16 cellular contexts compared by ENCODE assay signal in genomic region chr3:177420643-177421042, GRCh38.
DNase-seq lines count a peak whose midpoint lies in the region; ATAC-seq and TF ChIP-seq lines count a peak whose summit lies in the region.
"Had no signal": no experiment of that assay in that cellular context is flagged by ENCODE, and none has a peak within 500 bp of the region (broad histone marks: within the 10 kb centered on the region; RNA-seq: fewer than 3 reads in every experiment).

No MANE protein-coding gene starts in this region.

- H3K27ac Mint-ChIP-seq in activated T-cell treated with anti-CD3 and anti-CD28 coated beads, Interleukin-2, amount 50 U/mL, for 72 hours = peak overlapping the region; percentile 9
- H3K27ac Mint-ChIP-seq in stimulated activated effector memory CD8-positive, alpha-beta T cell treated with anti-CD3 and anti-CD28 coated beads, Interleukin-12 subunit alpha, Interleukin-12 subunit beta, amount 100 ng/mL, for 72 hours = peak overlapping the region; percentile 77
- H3K27ac Mint-ChIP-seq: GM23338 had no signal

- TF ChIP-seq CTCF in OCI-LY3 (IDR thresholded peaks at IDR 0.05; ENCODE audit: low read depth, low read length) (no peak), fibroblast of lung (conservative IDR thresholded peaks at IDR 0.05 in 1 of 2, IDR thresholded peaks at IDR 0.05 in 1 of 2; ENCODE audit: low read depth in 1 of 2, low read length in 2 of 2) (no peak)

- H3K4me2 ChIP-seq in OCI-LY3 (ENCODE audit: low read length) (peak overlapping the region; percentile 81), fibroblast of lung (ENCODE audit: extremely low read depth, insufficient read depth, low read length) (no peak overlapping the region)
- H3K4me2 ChIP-seq: GM23338 had no signal

- peaks cover 67% of the 10 kb centered on the region for H3K4me1 ChIP-seq in OCI-LY3 (ENCODE audit: low read length)
- peaks cover 2% of the 10 kb centered on the region for H3K4me1 ChIP-seq in fibroblast of lung (ENCODE audit: control insufficient read depth, extremely low read depth, insufficient read depth, low read length)
- H3K4me1 ChIP-seq: upper lobe of right lung had no signal

- no peak for DNase-seq in activated T-cell treated with anti-CD3 and anti-CD28 coated beads, Interleukin-2, amount 50 U/mL, for 72 hours
- no peak for DNase-seq in activated T-cell treated with anti-CD3 and anti-CD28 coated beads, Interleukin-2, amount 50 U/mL, for 4 hours
- DNase-seq in fibroblast of lung (ENCODE audit: low read depth in 2 of 2) (peak; percentile 74 to 89), LoVo (ENCODE audit: low spot score) (no peak), NCI-H128 (lab: John Stamatoyannopoulos, UW; ENCODE audit: unreplicated experiment) (no peak), CD1c-positive myeloid dendritic cell (ENCODE audit: extremely low spot score) (no peak)
- DNase-seq in stimulated activated effector memory CD8-positive, alpha-beta T cell treated with anti-CD3 and anti-CD28 coated beads, Interleukin-12 subunit alpha, Interleukin-12 subunit beta, amount 100 ng/mL, for 72 hours (ENCODE audit: low spot score in 2 of 2) = no peak
- DNase-seq: ACHN, DMS79, NCI-H345, occipital lobe, OCI-M1, upper lobe of right lung had no signal

- H3K27me3 ChIP-seq in OCI-LY3 (ENCODE audit: low read depth, low read length) (no peaks in the 10 kb centered on the region), fibroblast of lung (ENCODE audit: control insufficient read depth, insufficient read depth, low read length) (no peaks in the 10 kb centered on the region)
- H3K27me3 ChIP-seq: upper lobe of right lung had no signal

- peaks cover 2% of the 10 kb centered on the region for H3K36me3 ChIP-seq in OCI-LY3 (replicated peaks; ENCODE audit: low read depth, low read length)
- no peaks in the 10 kb centered on the region for H3K36me3 ChIP-seq in fibroblast of lung (ENCODE audit: control insufficient read depth, insufficient read depth, low read length)
- H3K36me3 ChIP-seq: upper lobe of right lung had no signal

- H3K9me3 Mint-ChIP-seq in activated T-cell treated with anti-CD3 and anti-CD28 coated beads, Interleukin-2, amount 50 U/mL, for 72 hours = no peaks in the 10 kb centered on the region
- H3K9me3 Mint-ChIP-seq in activated T-cell treated with anti-CD3 and anti-CD28 coated beads, Interleukin-2, amount 50 U/mL, for 4 hours = no peaks in the 10 kb centered on the region
- no peaks in the 10 kb centered on the region for H3K9me3 Mint-ChIP-seq in stimulated activated effector memory CD8-positive, alpha-beta T cell treated with anti-CD3 and anti-CD28 coated beads, Interleukin-12 subunit alpha, Interleukin-12 subunit beta, amount 100 ng/mL, for 72 hours
- H3K9me3 Mint-ChIP-seq: GM23338 had no signal

- H3K36me3 Mint-ChIP-seq in activated T-cell treated with anti-CD3 and anti-CD28 coated beads, Interleukin-2, amount 50 U/mL, for 72 hours (ENCODE audit: insufficient read depth in 2 of 2) = peaks cover 0 to 2% of the 10 kb centered on the region in 2 donors
- no peaks in the 10 kb centered on the region for H3K36me3 Mint-ChIP-seq in activated T-cell treated with anti-CD3 and anti-CD28 coated beads, Interleukin-2, amount 50 U/mL, for 4 hours (ENCODE audit: insufficient read depth)
- peaks cover 8% of the 10 kb centered on the region for H3K36me3 Mint-ChIP-seq in stimulated activated effector memory CD8-positive, alpha-beta T cell treated with anti-CD3 and anti-CD28 coated beads, Interleukin-12 subunit alpha, Interleukin-12 subunit beta, amount 100 ng/mL, for 72 hours

- H3K4me3 ChIP-seq in OCI-LY3 (ENCODE audit: low read length) (peak overlapping the region; percentile 58), fibroblast of lung (replicated peaks in 1 of 4; ENCODE audit: control extremely low read depth in 1 of 4, insufficient read depth in 1 of 4, low read depth in 3 of 4, low read length in 4 of 4) (no peak overlapping the region)
- H3K4me3 ChIP-seq: GM23338, lung, upper lobe of right lung had no signal

- H3K9ac ChIP-seq in OCI-LY3 (ENCODE audit: low read length) = peak overlapping the region; percentile 55
- H3K9ac ChIP-seq in fibroblast of lung (ENCODE audit: insufficient read depth, low read length) = no peak overlapping the region

- no peak overlapping the region; the same call in 1 of the 2 replicates for H2AFZ ChIP-seq in OCI-LY3 (ENCODE audit: low read depth, low read length)
- H2AFZ ChIP-seq in fibroblast of lung (ENCODE audit: low read length) = no peak overlapping the region

- H3K4me1 Mint-ChIP-seq in activated T-cell treated with anti-CD3 and anti-CD28 coated beads, Interleukin-2, amount 50 U/mL, for 72 hours (ENCODE audit: low read depth) = peaks cover 57% of the 10 kb centered on the region
- peaks cover 20% of the 10 kb centered on the region for H3K4me1 Mint-ChIP-seq in activated T-cell treated with anti-CD3 and anti-CD28 coated beads, Interleukin-2, amount 50 U/mL, for 4 hours (ENCODE audit: low read depth)
- peaks cover 28% of the 10 kb centered on the region for H3K4me1 Mint-ChIP-seq in stimulated activated effector memory CD8-positive, alpha-beta T cell treated with anti-CD3 and anti-CD28 coated beads, Interleukin-12 subunit alpha, Interleukin-12 subunit beta, amount 100 ng/mL, for 72 hours

- H4K20me1 ChIP-seq in OCI-LY3 (ENCODE audit: insufficient read depth, low read length) (no peaks in the 10 kb centered on the region), fibroblast of lung (ENCODE audit: control insufficient read depth, extremely low read depth, insufficient read depth, low read length) (no peaks in the 10 kb centered on the region)

- H3K79me2 ChIP-seq in OCI-LY3 (ENCODE audit: low read length) = no peaks in the 10 kb centered on the region
- no peaks in the 10 kb centered on the region for H3K79me2 ChIP-seq in fibroblast of lung (ENCODE audit: control insufficient read depth, insufficient read depth, low read length)

- H3K27ac ChIP-seq in OCI-LY3 (ENCODE audit: low read length) (peak overlapping the region; percentile 81), fibroblast of lung (ENCODE audit: insufficient read depth, low read length) (no peak overlapping the region)
- H3K27ac ChIP-seq: upper lobe of right lung had no signal

- no peak for ATAC-seq in activated T-cell treated with anti-CD3 and anti-CD28 coated beads, Interleukin-2, amount 50 U/mL, for 72 hours (replicated peaks in 1 of 2)
- no peak for ATAC-seq in activated T-cell treated with anti-CD3 and anti-CD28 coated beads, Interleukin-2, amount 50 U/mL, for 4 hours
- no peak for ATAC-seq in stimulated activated effector memory CD8-positive, alpha-beta T cell treated with anti-CD3 and anti-CD28 coated beads, Interleukin-12 subunit alpha, Interleukin-12 subunit beta, amount 100 ng/mL, for 72 hours
- ATAC-seq: GM23338 had no signal

- H3K9me3 ChIP-seq in OCI-LY3 (ENCODE audit: insufficient read depth, low read length) (peaks cover under 1% of the 10 kb centered on the region; the same call in 1 of the 2 replicates), fibroblast of lung (ENCODE audit: control insufficient read depth, insufficient read depth, low read depth, low read length) (no peaks in the 10 kb centered on the region)
- H3K9me3 ChIP-seq: upper lobe of right lung had no signal

- H3K4me3 Mint-ChIP-seq in activated T-cell treated with anti-CD3 and anti-CD28 coated beads, Interleukin-2, amount 50 U/mL, for 72 hours = peak overlapping the region; percentile 66 to 67
- no peak overlapping the region for H3K4me3 Mint-ChIP-seq in activated T-cell treated with anti-CD3 and anti-CD28 coated beads, Interleukin-2, amount 50 U/mL, for 4 hours
- H3K4me3 Mint-ChIP-seq in stimulated activated effector memory CD8-positive, alpha-beta T cell treated with anti-CD3 and anti-CD28 coated beads, Interleukin-12 subunit alpha, Interleukin-12 subunit beta, amount 100 ng/mL, for 72 hours = peak overlapping the region; percentile 12
- H3K4me3 Mint-ChIP-seq: GM23338 had no signal

- H3K27me3 Mint-ChIP-seq in activated T-cell treated with anti-CD3 and anti-CD28 coated beads, Interleukin-2, amount 50 U/mL, for 72 hours (ENCODE audit: low read depth) = no peaks in the 10 kb centered on the region
- no peaks in the 10 kb centered on the region for H3K27me3 Mint-ChIP-seq in activated T-cell treated with anti-CD3 and anti-CD28 coated beads, Interleukin-2, amount 50 U/mL, for 4 hours (ENCODE audit: low read depth)

Comparison
In these comparisons a context has a peak if more than half of its experiments do, and no peak if none do; other contexts are left out.
1. DNase-seq: peak in fibroblast of lung (2 of 2); none in activated T-cell treated with anti-CD3 and anti-CD28 coated beads, Interleukin-2, amount 50 U/mL, for 72 hours (0 of 2), activated T-cell treated with anti-CD3 and anti-CD28 coated beads, Interleukin-2, amount 50 U/mL, for 4 hours (single experiment), stimulated activated effector memory CD8-positive, alpha-beta T cell treated with anti-CD3 and anti-CD28 coated beads, Interleukin-12 subunit alpha, Interleukin-12 subunit beta, amount 100 ng/mL, for 72 hours (0 of 2), LoVo (single experiment), NCI-H128 (single experiment) and CD1c-positive myeloid dendritic cell (single experiment).